ENCODE assay signal across 35 cellular contexts in genomic region chr5:168702511-168702910, GRCh38.
"Had no signal": no experiment of that assay in that cellular context is flagged by ENCODE, and none has a peak within 500 bp of the region (broad histone marks: within the 10 kb centered on the region; RNA-seq: fewer than 3 reads in every experiment).

No MANE protein-coding gene starts in this region.

- DNase-seq: Karpas-422, Kasumi-1, MG63, MM.1S, MV-4-11, NCI-H1048, NCI-H1092, NCI-H1092 treated with DMSO at 0.1 percent for 48 hours, NCI-H1105, NCI-H1105 treated with DMSO at 0.1 percent for 48 hours, NCI-H1417, NCI-H1417 treated with DMSO at 0.1 percent for 48 hours, NCI-H1436, NCI-H1436 treated with DMSO at 0.1 percent for 48 hours, NCI-H146, NCI-H1694, NCI-H1694 treated with DMSO at 0.1 percent for 48 hours, NCI-H187, NCI-H187 treated with DMSO at 0.1 percent for 48 hours, NCI-H1930, NCI-H2029, NCI-H2029 treated with DMSO at 0.1 percent for 48 hours, NCI-H2081, NCI-H2081 treated with DMSO at 0.1 percent for 48 hours, NCI-H2107, NCI-H2171, NCI-H2171 treated with DMSO at 0.1 percent for 48 hours, NCI-H2227 treated with DMSO at 0.1 percent for 48 hours, NCI-H226, NCI-H345, NCI-H446, NCI-H446 treated with DMSO at 0.1 percent for 48 hours, NCI-H510A, NCI-H510A treated with DMSO at 0.1 percent for 48 hours had no signal

- H3K9me3 ChIP-seq: MG63 had no signal

- H3K36me3 ChIP-seq: MG63 had no signal

- H3K27ac ChIP-seq: KMS-11 had no signal

- H3K4me2 ChIP-seq: KMS-11 had no signal

- H3K4me3 ChIP-seq: MG63 had no signal

- H3K9ac ChIP-seq: KMS-11 had no signal

- H3K27me3 ChIP-seq: MG63 had no signal
